8 cellular contexts compared by ENCODE assay signal in genomic region chr11:114162719-114163123, GRCh38.
DNase-seq lines count a peak whose midpoint lies in the region; ATAC-seq, FAIRE-seq and TF ChIP-seq lines count a peak whose summit lies in the region.

No MANE protein-coding gene starts in this region.

- H3K27ac ChIP-seq in Panc1 (ENCODE audit: low read length) (no peak overlapping the region), esophagus muscularis mucosa (replicated peaks in 1 of 4) (peak overlapping the region; percentile 97 to 100 (median 98))

- TF ChIP-seq CTCF in Panc1 (IDR thresholded peaks at IDR 0.05): no peak
- no peak for TF ChIP-seq CTCF in esophagus muscularis mucosa (IDR thresholded peaks at IDR 0.05)
- no peak for TF ChIP-seq CTCF in D721Med (IDR thresholded peaks at IDR 0.05; ENCODE audit: insufficient read depth, missing control alignments)

- 4% methylated on average over 12 of the region's 12 CpGs for WGBS in esophagus muscularis mucosa

- H3K9me3 ChIP-seq in Panc1 (ENCODE audit: control insufficient read depth, insufficient read depth, low read depth, low read length): no peaks in the 10 kb centered on the region
- H3K9me3 ChIP-seq in esophagus muscularis mucosa: no peaks in the 10 kb centered on the region

- H3K27me3 Mint-ChIP-seq in naive B cell: no peaks in the 10 kb centered on the region

- peaks cover 0 to 7% (median 0%) of the 10 kb centered on the region in 7 donors for H3K9me3 Mint-ChIP-seq in naive B cell
- peaks cover 0 to 9% of the 10 kb centered on the region in 2 donors for H3K9me3 Mint-ChIP-seq in activated naive CD4-positive, alpha-beta T cell treated with anti-CD3 and anti-CD28 coated beads, Interleukin-2, amount 50 U/mL, for 72 hours

- CTCF ChIA-PET in Panc1 (lab: Charles Lee): interaction anchor here (0.6 kb wide), 1 partner anchor 227 kb away, joined by 9 read pairs; no protein-coding TSS in a partner anchor

- TF ChIP-seq POLR2A in esophagus muscularis mucosa (IDR thresholded peaks at IDR 0.05; ENCODE audit: low read depth): peak; percentile 59

- peak; percentile 95 for DNase-seq in H4 (ENCODE audit: low spot score)
- DNase-seq in Panc1 (ENCODE audit: low read depth, low spot score): no peak
- DNase-seq in esophagus muscularis mucosa (ENCODE audit: extremely low spot score): peak; percentile 99
- no peak for DNase-seq in naive B cell
- DNase-seq in D721Med (ENCODE audit: insufficient read length, low spot score): no peak
- DNase-seq in activated effector memory CD4-positive, alpha-beta T cell treated with anti-CD3 and anti-CD28 coated beads, Interleukin-2, amount 50 U/mL, for 16 hours: no peak
- DNase-seq in NK-92 treated with Interleukin-12 subunit alpha and Interleukin-12 subunit beta, amount 100 ng/mL, for 24 hours (lab: John Stamatoyannopoulos, UW): no peak
- DNase-seq in activated naive CD4-positive, alpha-beta T cell treated with anti-CD3 and anti-CD28 coated beads, Interleukin-2, amount 50 U/mL, for 72 hours (ENCODE audit: low spot score in 2 of 2): no peak

- peak overlapping the region; percentile 44 to 98 (median 94) for H3K27ac Mint-ChIP-seq in naive B cell
- no peak overlapping the region for H3K27ac Mint-ChIP-seq in activated naive CD4-positive, alpha-beta T cell treated with anti-CD3 and anti-CD28 coated beads, Interleukin-2, amount 50 U/mL, for 72 hours

- peak overlapping the region; percentile 39 to 87 (median 56) for H3K4me3 Mint-ChIP-seq in naive B cell

- H3K4me1 Mint-ChIP-seq in naive B cell: peaks cover 80 to 99% (median 99%) of the 10 kb centered on the region in 3 donors

- H3K36me3 ChIP-seq in Panc1 (ENCODE audit: control insufficient read depth, insufficient read depth, low read length) (no peaks in the 10 kb centered on the region; the same call in 1 of the 2 replicates), esophagus muscularis mucosa (peaks cover 3 to 14% (median 9%) of the 10 kb centered on the region in 4 donors)

- peaks cover 16% of the 10 kb centered on the region for H3K4me1 ChIP-seq in Panc1 (ENCODE audit: control insufficient read depth, insufficient read depth, low read length)
- peaks cover 89 to 97% (median 95%) of the 10 kb centered on the region in 4 donors for H3K4me1 ChIP-seq in esophagus muscularis mucosa

- H3K27me3 ChIP-seq in Panc1 (ENCODE audit: control insufficient read depth, insufficient read depth, low read length) (peaks cover 15% of the 10 kb centered on the region; the same call in 1 of the 2 replicates), esophagus muscularis mucosa (no peaks in the 10 kb centered on the region)

- in situ Hi-C loops in Panc1 (cut with HindIII; ENCODE audit: low pct_unique_long_range_greater_than_20kb, low sequenced_read_pairs): no loop called here

- POLR2A ChIA-PET in Panc1 (lab: Charles Lee): no interaction called here

- ATAC-seq in Panc1 (peak; percentile 57), naive B cell (ENCODE audit: low read depth in 2 of 2) (no peak)
- no peak for ATAC-seq in activated naive CD4-positive, alpha-beta T cell treated with anti-CD3 and anti-CD28 coated beads, Interleukin-2, amount 50 U/mL, for 72 hours

- BruUV-seq in Panc1 (replicated peaks; lab: Mats Ljungman, UMichigan): no TSS peak

- no peak for FAIRE-seq in D721Med (lab: Jason Lieb, UNC)

- H3K36me3 Mint-ChIP-seq in naive B cell: peaks cover 4 to 17% of the 10 kb centered on the region in 2 donors
- no peaks in the 10 kb centered on the region for H3K36me3 Mint-ChIP-seq in activated naive CD4-positive, alpha-beta T cell treated with anti-CD3 and anti-CD28 coated beads, Interleukin-2, amount 50 U/mL, for 72 hours

- peak overlapping the region in 1 of 2 experiments; percentile 14; a peak in 1 of 4 replicates for H3K4me3 ChIP-seq in Panc1 (ENCODE audit: low read depth in 2 of 2, low read length in 2 of 2)
- peak overlapping the region; percentile 12 to 20 (median 16) for H3K4me3 ChIP-seq in esophagus muscularis mucosa

- peak; percentile 100 for TF ChIP-seq EP300 in esophagus muscularis mucosa (IDR thresholded peaks at IDR 0.05)

- intact Hi-C loops in Panc1 (cut with micrococcal nuclease; ENCODE audit: unreplicated experiment) (no loop called here), esophagus muscularis mucosa (cut with DNase I) (loop anchor here (5.0 kb wide), 1 partner anchor 35 kb away; no protein-coding TSS in a partner anchor)

Comparison
In these comparisons a context has a peak if more than half of its experiments do, and no peak if none do; other contexts are left out.
1. DNase-seq: peak in H4 (single experiment) and esophagus muscularis mucosa (single experiment); none in Panc1 (single experiment), naive B cell (single experiment), D721Med (single experiment), activated effector memory CD4-positive, alpha-beta T cell treated with anti-CD3 and anti-CD28 coated beads, Interleukin-2, amount 50 U/mL, for 16 hours (single experiment), NK-92 treated with Interleukin-12 subunit alpha and Interleukin-12 subunit beta, amount 100 ng/mL, for 24 hours (single experiment) and activated naive CD4-positive, alpha-beta T cell treated with anti-CD3 and anti-CD28 coated beads, Interleukin-2, amount 50 U/mL, for 72 hours (0 of 2).
2. H3K27ac Mint-ChIP-seq: peak in naive B cell (6 of 6); none in activated naive CD4-positive, alpha-beta T cell treated with anti-CD3 and anti-CD28 coated beads, Interleukin-2, amount 50 U/mL, for 72 hours (0 of 2).